In genomic region chr17:81888105-81888987, GRCh38 we compare ENCODE assay signal across 1 cellular context.
TF ChIP-seq lines count a peak whose summit lies in the region.

No MANE protein-coding gene starts in this region.

TF ChIP-seq in HepG2, 621 proteins besides CTCF, POLR2A, EP300 and RAD21:
- TF ChIP-seq KDM5B (CRISPR knock-in tag; IDR thresholded peaks at IDR 0.05; ENCODE audit: borderline replicate concordance) = no peak
- peak; percentile 73 for TF ChIP-seq AGO2 (optimal IDR thresholded peaks at IDR 0.05; ENCODE audit: low read depth, low read length)
